8 cellular contexts compared by ENCODE assay signal in genomic region chr11:2891901-2892214, GRCh38. TPM values are rescaled to one million over a fixed set of nuclear protein-coding genes. Genes with fewer than 3 reads are reported as not detected.
DNase-seq lines count a peak whose midpoint lies in the region; ATAC-seq, FAIRE-seq and TF ChIP-seq lines count a peak whose summit lies in the region.

No MANE protein-coding gene starts in this region.

- H3F3A ChIP-seq in GM23248 (ENCODE audit: insufficient read depth) = no peaks in the 10 kb centered on the region

- peak overlapping the region; percentile 83 for H2AFZ ChIP-seq in GM23248

- H3K4me3 Mint-ChIP-seq in T-cell = peak overlapping the region; percentile 58 to 81 (median 63)
- H3K4me3 Mint-ChIP-seq in glutamatergic neuron (ENCODE audit: unreplicated experiment) = peak overlapping the region; percentile 69

- no peaks in the 10 kb centered on the region for H3K27me3 Mint-ChIP-seq in T-cell
- H3K27me3 Mint-ChIP-seq in glutamatergic neuron (ENCODE audit: unreplicated experiment) = peaks cover 9% of the 10 kb centered on the region

- H3K4me3 ChIP-seq in GM23248 = peak overlapping the region; percentile 68
- H3K4me3 ChIP-seq in sigmoid colon = peak overlapping the region in 3 of 4 donors; percentile 21 to 46 (median 39)

- FAIRE-seq in RCC 7860 (lab: Jason Lieb, UNC) (no peak), GM12892 (lab: Jason Lieb, UNC) (no peak)

- H3K4me1 Mint-ChIP-seq in T-cell = peaks cover 28 to 41% (median 31%) of the 10 kb centered on the region in 3 donors
- peaks cover 4% of the 10 kb centered on the region for H3K4me1 Mint-ChIP-seq in glutamatergic neuron (ENCODE audit: low read depth, unreplicated experiment)

- no peak for TF ChIP-seq CTCF in glutamatergic neuron (IDR thresholded peaks at IDR 0.05; ENCODE audit: partially characterized antibody, unreplicated experiment)
- no peak for TF ChIP-seq CTCF in sigmoid colon (IDR thresholded peaks at IDR 0.05)

- WGBS in GM23248 (ENCODE audit: low coverage in 1 of 2, low lambda C conversion rate in 2 of 2, missing lambda C conversion rate in 2 of 2), 2 experiments = 13 to 24% methylated on average over 8 of the region's 8 CpGs
- WGBS in sigmoid colon, 2 donors = 11 to 28% methylated on average over 8 of the region's 8 CpGs

- H3K27me3 ChIP-seq in GM23248 (replicated peaks; ENCODE audit: insufficient read depth) (no peaks in the 10 kb centered on the region), sigmoid colon (no peaks in the 10 kb centered on the region)

- no peaks in the 10 kb centered on the region for H4K20me1 ChIP-seq in GM23248 (ENCODE audit: insufficient read depth)

- ATAC-seq in T-cell (replicated peaks in 1 of 4) (no peak), HG03469 (IDR thresholded peaks at IDR 0.05; ENCODE audit: unreplicated experiment) (no peak), HG03432 (IDR thresholded peaks at IDR 0.05; ENCODE audit: unreplicated experiment) (no peak)

- no peak overlapping the region for H3K27ac ChIP-seq in GM23248
- peak overlapping the region in 2 of 4 donors; percentile 12 to 57 for H3K27ac ChIP-seq in sigmoid colon

- CTCF ChIA-PET in T-cell (lab: Charles Lee) = interaction anchor here (0.5 to 2.9 kb wide), 7 partner anchors 11 to 360 kb away, joined by 3 to 21 read pairs (median 4); a partner anchor contains a TSS

- no peaks in the 10 kb centered on the region for H3K79me2 ChIP-seq in GM23248 (ENCODE audit: insufficient read depth)

- peak overlapping the region; percentile 81 for H3K4me2 ChIP-seq in GM23248 (ENCODE audit: unreplicated experiment)

- TF ChIP-seq EP300 in sigmoid colon (IDR thresholded peaks at IDR 0.05) = no peak

- H3K9me3 ChIP-seq in GM23248 (ENCODE audit: low read depth) (no peaks in the 10 kb centered on the region), sigmoid colon (no peaks in the 10 kb centered on the region)

- intact Hi-C loops in sigmoid colon (cut with DNase I) = loop anchor here (1.0 to 5.0 kb wide), 2 partner anchors 359 to 470 kb away; no protein-coding TSS in a partner anchor

- H3K9me3 Mint-ChIP-seq in T-cell (no peaks in the 10 kb centered on the region), glutamatergic neuron (ENCODE audit: unreplicated experiment) (peaks cover 8% of the 10 kb centered on the region)

- no peak overlapping the region; the same call in 1 of the 2 replicates for H3K9ac ChIP-seq in GM23248

- H3K4me1 ChIP-seq in GM23248 (ENCODE audit: insufficient read depth) (0 out of 2 replicates have a peak, but pooled peaks cover 6% of the 10 kb centered on the region), sigmoid colon (peaks cover 0 to 40% (median 37%) of the 10 kb centered on the region in 4 donors)

- H3K27ac Mint-ChIP-seq in T-cell = peak overlapping the region; percentile 88 to 89
- H3K27ac Mint-ChIP-seq in glutamatergic neuron (ENCODE audit: unreplicated experiment) = no peak overlapping the region

- DNase-seq in GM23248 (no peak), T-cell (peak in 1 of 34 experiments; percentile 39), glutamatergic neuron (no peak), sigmoid colon (no peak), RCC 7860 (ENCODE audit: low spot score) (no peak), GM12892 (ENCODE audit: insufficient read length) (no peak)

- in situ Hi-C loops in GM23248 (cut with MboI) = loop anchor here (10.0 to 25.0 kb wide), 3 partner anchors 457 to 705 kb away; partner anchors contain the start of genes C11orf21 and TSPAN32

- no peaks in the 10 kb centered on the region for H3K9me2 ChIP-seq in GM23248 (ENCODE audit: insufficient read depth)

- POLR2A ChIA-PET in T-cell (lab: Charles Lee) = no interaction called here

- TF ChIP-seq POLR2A in sigmoid colon (IDR thresholded peaks at IDR 0.05) (no peak), GM12892 (IDR thresholded peaks at IDR 0.05; ENCODE audit: low read depth, low read length) (no peak)

- no peaks in the 10 kb centered on the region for H3K36me3 ChIP-seq in GM23248 (ENCODE audit: low read depth)
- no peaks in the 10 kb centered on the region for H3K36me3 ChIP-seq in sigmoid colon

- H3K36me3 Mint-ChIP-seq in T-cell = no peaks in the 10 kb centered on the region
- H3K36me3 Mint-ChIP-seq in glutamatergic neuron (ENCODE audit: unreplicated experiment) = no peaks in the 10 kb centered on the region

RNA-seq across cellular contexts. Expression of gene CDKN1C, which starts 6.3 kb away (rescaled TPM):
- total RNA-seq in GM23248 (2014; rRNA removed; shearing (Covaris generic)) = 0.43 TPM in 1 of 2 replicates, not detected in the other
- 0.38 and 1.2 TPM in 2 replicates for polyA plus RNA-seq in GM23248 (2016; fragmentation: Nextera tagmentation; extraction: Ambion mirVana)
- 1 to 10 TPM; 2.1 to 7.0 (median 5.3) TPM for total RNA-seq in T-cell
- total RNA-seq in glutamatergic neuron (ENCODE audit: unreplicated experiment) = 391 TPM
- 10 to 100 TPM; 37.2 to 54.3 (median 47.4) TPM for total RNA-seq in sigmoid colon
- polyA plus RNA-seq in sigmoid colon = 10 to 100 TPM in 1 of 3 donors, 1 to 10 TPM in 2; 5.3 to 14.4 (median 7.9) TPM
- polyA plus RNA-seq in GM12892 (2012; ENCODE audit: missing spikeins) = not detected

RNA-seq across cellular contexts. Expression of gene PHLDA2, which starts 37.4 kb away (rescaled TPM):
- 11.7 and 16.8 TPM in 2 replicates for total RNA-seq in GM23248 (2014; rRNA removed; shearing (Covaris generic))
- polyA plus RNA-seq in GM23248 (2016; fragmentation: Nextera tagmentation; extraction: Ambion mirVana) = 64.4 and 66.0 TPM in 2 replicates
- total RNA-seq in T-cell = 1 to 10 TPM in 1 of 5 donors, under 1 TPM in 4; 0.65 to 1.3 (median 0.79) TPM
- total RNA-seq in glutamatergic neuron (ENCODE audit: unreplicated experiment) = 1.2 TPM
- 1 to 10 TPM in 1 of 4 donors, not detected in 3; 1.7 TPM for total RNA-seq in sigmoid colon
- polyA plus RNA-seq in sigmoid colon = 10 to 100 TPM; 33.0 to 37.9 (median 37.8) TPM
- polyA plus RNA-seq in GM12892 (2012; ENCODE audit: missing spikeins) = not detected

Comparison
In these comparisons a context has a peak if more than half of its experiments do, and no peak if none do; other contexts are left out.
1. RNA of gene CDKN1C, which starts 6.3 kb away (total RNA-seq): 391 TPM in glutamatergic neuron (single experiment) and 37.2 to 54.3 TPM in sigmoid colon; 2.1 to 7.0 TPM in T-cell and 0.43 TPM in GM23248; every median in the first group is over 4 times any median in the second.